ENCODE assay signal across 7 cellular contexts in the genomic region with DNA sequence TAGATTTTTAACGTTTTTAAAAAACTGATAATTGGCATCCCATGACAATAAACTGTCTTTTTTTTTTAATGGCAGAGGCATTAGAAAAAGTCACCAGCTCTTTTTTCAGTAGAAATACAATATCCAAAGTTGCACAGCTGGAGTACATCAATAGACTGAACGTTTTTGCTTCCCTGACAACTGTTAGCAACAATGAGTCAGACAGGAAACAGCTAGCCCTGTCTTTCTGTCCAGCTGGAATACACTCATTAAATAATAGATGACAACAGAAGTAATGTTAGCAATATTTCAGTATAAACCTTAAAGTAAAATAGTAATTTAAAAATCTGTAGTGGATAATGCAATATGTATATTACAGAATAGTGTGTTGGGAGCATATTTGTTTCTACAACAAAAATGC.
DNase-seq lines count a peak whose midpoint lies in the region; TF ChIP-seq lines count a peak whose summit lies in the region.

No MANE protein-coding gene starts in this region.

- no peak for TF ChIP-seq EP300 in transverse colon (IDR thresholded peaks at IDR 0.05; ENCODE audit: low read depth)

- H3K9me2 ChIP-seq in Loucy (replicated peaks; ENCODE audit: low read depth, low read length): no peaks in the 10 kb centered on the region

- H3F3A ChIP-seq in Loucy (ENCODE audit: low read depth): no peaks in the 10 kb centered on the region

- H3K27ac ChIP-seq in mammary epithelial cell (ENCODE audit: insufficient read depth, low read depth, low read length): no peak overlapping the region
- H3K27ac ChIP-seq in transverse colon: peak overlapping the region; percentile 67 to 91 (median 78)

- H3K9ac ChIP-seq in Loucy (ENCODE audit: low read depth, low read length, poor library complexity, severe bottlenecking) (no peak overlapping the region), mammary epithelial cell (ENCODE audit: insufficient read depth, low read length) (no peak overlapping the region)

- H3K4me3 ChIP-seq in Loucy (ENCODE audit: low read length, poor library complexity, severe bottlenecking): peak overlapping the region; percentile 5
- no peak overlapping the region for H3K4me3 ChIP-seq in mammary epithelial cell (replicated peaks in 1 of 3; ENCODE audit: insufficient read depth in 1 of 3, low read depth in 2 of 3, low read length in 3 of 3)
- H3K4me3 ChIP-seq in kidney epithelial cell (ENCODE audit: low read depth, low read length): no peak overlapping the region
- H3K4me3 ChIP-seq in transverse colon: no peak overlapping the region

- H3K27me3 ChIP-seq in Loucy (ENCODE audit: insufficient read depth, low read length, poor library complexity, severe bottlenecking) (no peaks in the 10 kb centered on the region), mammary epithelial cell (ENCODE audit: insufficient read depth, low read length) (no peaks in the 10 kb centered on the region), kidney epithelial cell (ENCODE audit: control insufficient read depth, insufficient read depth, low read length) (no peaks in the 10 kb centered on the region), transverse colon (no peaks in the 10 kb centered on the region)

- H3K9me3 ChIP-seq in Loucy (ENCODE audit: insufficient read depth, low read depth, low read length): no peaks in the 10 kb centered on the region
- H3K9me3 ChIP-seq in mammary epithelial cell (replicated peaks; ENCODE audit: insufficient read depth, low read length): no peaks in the 10 kb centered on the region
- H3K9me3 ChIP-seq in transverse colon: no peaks in the 10 kb centered on the region

- H2AFZ ChIP-seq in Loucy (ENCODE audit: low read length) (no peak overlapping the region), mammary epithelial cell (ENCODE audit: low read depth, low read length) (no peak overlapping the region)

- 6% methylated on average over 2 of the region's 2 CpGs for WGBS in mammary epithelial cell (ENCODE audit: low coverage, missing lambda C conversion rate)
- WGBS in transverse colon (ENCODE audit: low coverage in 1 of 2), 2 donors: 13 to 24% methylated on average over 2 of the region's 2 CpGs

- H3K4me2 ChIP-seq in Loucy (ENCODE audit: low read depth, low read length, poor library complexity, severe bottlenecking) (peak overlapping the region; percentile 51), mammary epithelial cell (ENCODE audit: insufficient read depth, low read depth, low read length) (no peak overlapping the region)

- no peaks in the 10 kb centered on the region for H3K79me2 ChIP-seq in Loucy (ENCODE audit: insufficient read depth, low read length)
- no peaks in the 10 kb centered on the region for H3K79me2 ChIP-seq in mammary epithelial cell (ENCODE audit: insufficient read depth, low read length)

- dilution Hi-C loops in mammary epithelial cell (cut with HindIII; ENCODE audit: low sequenced_read_pairs): no loop called here

- H3K36me3 ChIP-seq in Loucy (ENCODE audit: insufficient read depth, low read length) (no peaks in the 10 kb centered on the region), mammary epithelial cell (ENCODE audit: insufficient read depth, low read length) (no peaks in the 10 kb centered on the region), kidney epithelial cell (ENCODE audit: control insufficient read depth, insufficient read depth, low read length) (no peaks in the 10 kb centered on the region), transverse colon (no peaks in the 10 kb centered on the region)

- H3K4me1 ChIP-seq in Loucy (ENCODE audit: insufficient read depth, low read length, poor library complexity, severe bottlenecking): peaks cover 45% of the 10 kb centered on the region
- H3K4me1 ChIP-seq in mammary epithelial cell (ENCODE audit: insufficient read depth, low read length): peaks cover 5% of the 10 kb centered on the region
- peaks cover 0 to 20% (median 7%) of the 10 kb centered on the region in 4 donors for H3K4me1 ChIP-seq in transverse colon

- TF ChIP-seq POLR2A in transverse colon (IDR thresholded peaks at IDR 0.05): no peak

- intact Hi-C loops in mammary epithelial cell (cut with micrococcal nuclease): no loop called here
- intact Hi-C loops in transverse colon (cut with DNase I; ENCODE audit: low total_unique reads): no loop called here

- CTCF ChIA-PET in mammary epithelial cell (lab: Charles Lee; ENCODE audit: low non-redundant PET): no interaction called here

- BruUV-seq in mammary epithelial cell (replicated peaks; lab: Mats Ljungman, UMichigan): no TSS peak

- H4K20me1 ChIP-seq in Loucy (ENCODE audit: insufficient read depth, low read length, poor library complexity, severe bottlenecking): no peaks in the 10 kb centered on the region
- no peaks in the 10 kb centered on the region for H4K20me1 ChIP-seq in mammary epithelial cell (ENCODE audit: insufficient read depth, low read length)

- in situ Hi-C loops in mammary epithelial cell (cut with MboI; ENCODE audit: low sequenced_read_pairs in 2 of 2): no loop called here
- in situ Hi-C loops in transverse colon (cut with MboI; ENCODE audit: low pct_ligation_motif_present in 1 of 4, low pct_unique_long_range_greater_than_20kb in 1 of 4, low sequenced_read_pairs in 3 of 4): no loop called here

- peak; percentile 57 for DNase-seq in mammary epithelial cell
- peak; percentile 49 for DNase-seq in kidney epithelial cell (ENCODE audit: low read depth)
- DNase-seq in transverse colon: no peak
- no peak for DNase-seq in SKM-1 treated with dmso at 0.1 percent for 144 hours (lab: John Stamatoyannopoulos, UW; ENCODE audit: unreplicated experiment)
- no peak for DNase-seq in cerebellum (ENCODE audit: low spot score)
- DNase-seq in NCI-H2227 (lab: John Stamatoyannopoulos, UW; ENCODE audit: unreplicated experiment): no peak

- no peak for TF ChIP-seq CTCF in Loucy (conservative IDR thresholded peaks at IDR 0.05; ENCODE audit: low read length)
- no peak for TF ChIP-seq CTCF in mammary epithelial cell (conservative IDR thresholded peaks at IDR 0.05 in 1 of 2, IDR thresholded peaks at IDR 0.05 in 1 of 2; ENCODE audit: extremely low read depth in 1 of 2, insufficient read depth in 1 of 2, low read depth in 1 of 2, low read length in 2 of 2)
- TF ChIP-seq CTCF in kidney epithelial cell (IDR thresholded peaks at IDR 0.05; ENCODE audit: insufficient read depth, low read length, poor library complexity, severe bottlenecking): no peak
- TF ChIP-seq CTCF in transverse colon (IDR thresholded peaks at IDR 0.05): no peak

Comparison
In these comparisons a context has a peak if more than half of its experiments do, and no peak if none do; other contexts are left out.
1. DNase-seq: peak in mammary epithelial cell (single experiment) and kidney epithelial cell (single experiment); none in transverse colon (single experiment), SKM-1 treated with dmso at 0.1 percent for 144 hours (single experiment), cerebellum (single experiment) and NCI-H2227 (single experiment).